8 cellular contexts compared by ENCODE assay signal in the genomic region with DNA sequence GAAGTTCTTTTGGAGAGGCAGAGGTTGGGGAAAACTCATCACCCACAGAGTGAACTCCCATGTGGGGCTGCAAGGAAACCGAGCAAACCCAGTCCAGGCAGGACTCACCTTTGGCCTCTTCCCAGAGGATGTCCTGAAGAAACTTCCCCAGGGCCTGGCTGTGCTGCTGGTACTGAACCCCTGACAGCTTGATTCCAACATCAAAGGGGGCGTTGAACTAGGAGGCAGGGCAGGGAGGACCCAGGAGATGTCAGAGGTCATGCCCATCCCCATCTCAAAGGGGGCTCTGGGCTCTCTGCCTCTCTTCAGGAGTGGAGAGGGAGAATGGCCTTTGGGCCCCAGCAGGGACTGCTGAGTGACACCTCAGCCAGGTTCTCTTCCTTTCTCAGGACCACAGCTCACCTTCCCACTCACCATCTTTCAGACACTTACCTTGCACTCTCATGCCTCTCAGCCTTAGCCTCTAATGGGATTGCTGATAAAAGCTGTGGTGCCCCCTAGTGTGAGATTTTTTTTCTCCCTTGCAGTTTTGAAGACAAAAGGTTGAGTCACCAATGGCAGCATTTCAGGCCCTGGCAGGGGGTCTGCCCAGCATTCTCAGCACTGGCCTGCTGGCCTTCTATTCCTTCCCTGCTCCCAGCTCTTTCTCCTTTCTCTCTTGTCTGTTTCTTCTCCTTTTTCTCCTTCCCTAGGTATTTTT. TPM values are rescaled to one million over a fixed set of nuclear protein-coding genes. Genes with fewer than 3 reads are reported as not detected.
A peak's percentile ranks its signal among the peaks of the same experiment; 100 is the strongest.
DNase-seq lines count a peak whose midpoint lies in the region; ATAC-seq and TF ChIP-seq lines count a peak whose summit lies in the region.

No MANE protein-coding gene starts in this region.

- peak overlapping the region; percentile 21 to 22 for H3K27ac ChIP-seq in breast epithelium

- peaks cover 0 to 8% of the 10 kb centered on the region in 2 donors for H3K4me1 ChIP-seq in breast epithelium

- DNase-seq in NCI-H2227 (lab: John Stamatoyannopoulos, UW; ENCODE audit: unreplicated experiment) (peak; percentile 2), NCI-H2227 treated with DMSO at 0.1 percent for 48 hours (lab: John Stamatoyannopoulos, UW) (no peak), NCI-H1694 treated with DMSO at 0.1 percent for 48 hours (lab: John Stamatoyannopoulos, UW) (peak; percentile 24), breast epithelium (ENCODE audit: low spot score in 2 of 2) (no peak), mesenteric fat pad (ENCODE audit: low spot score) (peak; percentile 60), NCI-H748 treated with DMSO at 0.1 percent for 48 hours (lab: John Stamatoyannopoulos, UW) (no peak), NCI-H1048 (lab: John Stamatoyannopoulos, UW) (no peak), omental fat pad (ENCODE audit: low spot score) (no peak)

- no peak for ATAC-seq in omental fat pad (ENCODE audit: low FRiP score)

- no peak overlapping the region for H3K4me3 ChIP-seq in breast epithelium

- H3K36me3 ChIP-seq in breast epithelium: no peaks in the 10 kb centered on the region

- TF ChIP-seq CTCF in breast epithelium (IDR thresholded peaks at IDR 0.05): peak in 1 of 3 donors; percentile 12
- no peak for TF ChIP-seq CTCF in omental fat pad (IDR thresholded peaks at IDR 0.05)

- H3K9me3 ChIP-seq in breast epithelium: no peaks in the 10 kb centered on the region

- TF ChIP-seq POLR2A in breast epithelium (IDR thresholded peaks at IDR 0.05): no peak

- no peaks in the 10 kb centered on the region for H3K27me3 ChIP-seq in breast epithelium

- intact Hi-C loops in breast epithelium (cut with DNase I; ENCODE audit: low total_unique reads): no loop called here

RNA-seq across cellular contexts. Expression of gene GHRL, which starts 6.0 kb away (rescaled TPM):
- total RNA-seq in breast epithelium (1 to 10 TPM in 1 of 3 donors, under 1 TPM in 1, not detected in 1; 0.66 to 1.0 TPM), mesenteric fat pad (2.1 TPM), omental fat pad (1 to 10 TPM in 1 of 4 donors, not detected in 3; 7.3 TPM)

RNA-seq across cellular contexts. Expression of gene SEC13, which starts 34.2 kb away (rescaled TPM):
- 100 to 1,000 TPM in 1 of 3 donors, 10 to 100 TPM in 2; 80.2 to 111 (median 87.7) TPM for total RNA-seq in breast epithelium
- total RNA-seq in mesenteric fat pad: 98.5 TPM
- total RNA-seq in omental fat pad: 100 to 1,000 TPM in 2 of 4 donors, 10 to 100 TPM in 2; 86.7 to 110 (median 101) TPM

RNA-seq across cellular contexts. Expression of gene TATDN2, which starts 38.5 kb away (rescaled TPM):
- total RNA-seq in breast epithelium: 10 to 100 TPM; 14.6 to 19.3 (median 18.7) TPM
- total RNA-seq in mesenteric fat pad: 34.7 TPM
- total RNA-seq in omental fat pad: 10 to 100 TPM; 15.1 to 28.7 (median 20.6) TPM

Comparison
In these comparisons a context has a peak if more than half of its experiments do, and no peak if none do; other contexts are left out.
1. DNase-seq: peak in NCI-H2227 (single experiment), NCI-H1694 treated with DMSO at 0.1 percent for 48 hours (single experiment) and mesenteric fat pad (single experiment); none in NCI-H2227 treated with DMSO at 0.1 percent for 48 hours (single experiment), breast epithelium (0 of 2), NCI-H748 treated with DMSO at 0.1 percent for 48 hours (single experiment), NCI-H1048 (single experiment) and omental fat pad (single experiment).